ENCODE assay signal across 7 cellular contexts in the genomic region with DNA sequence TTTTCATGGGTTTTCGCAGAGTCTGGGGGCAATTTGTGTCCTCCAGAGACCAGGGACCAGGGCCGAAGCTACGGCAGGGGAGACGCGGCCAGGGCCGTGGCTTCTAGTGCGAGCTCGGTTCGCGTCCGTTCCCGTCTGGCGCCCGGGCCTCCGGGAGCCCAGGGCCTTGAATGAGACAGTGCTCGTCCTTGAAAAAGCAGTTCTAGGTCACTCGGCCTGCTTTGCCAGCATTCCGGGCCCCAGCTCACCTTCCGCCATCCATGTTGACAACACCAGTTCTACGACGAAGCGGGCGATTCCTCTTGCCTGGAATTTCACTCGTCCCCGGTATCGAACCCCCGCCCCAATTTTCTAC. TPM values are rescaled to one million over a fixed set of nuclear protein-coding genes. Genes with fewer than 3 reads are reported as not detected.
DNase-seq lines count a peak whose midpoint lies in the region; ATAC-seq, FAIRE-seq and TF ChIP-seq lines count a peak whose summit lies in the region.

No MANE protein-coding gene starts in this region.

- POLR2A ChIA-PET in activated CD8-positive, alpha-beta T cell treated with anti-CD3 and anti-CD28 coated beads for 36 hours (lab: Charles Lee), result interaction anchor here (0.6 to 1.8 kb wide), 8 partner anchors 9 to 518 kb away, joined by 3 to 11 read pairs (median 4); partner anchors contain the start of genes ASB8, CCNT1 and SENP1

- peaks cover 0 to 9% (median under 1%) of the 10 kb centered on the region in 3 donors for H3K4me1 ChIP-seq in pancreas

- DNase-seq in activated CD8-positive, alpha-beta T cell treated with anti-CD3 and anti-CD28 coated beads for 36 hours, result peak; percentile 36
- DNase-seq in foreskin fibroblast (peak in 1 of 2 donors; percentile 53), pancreas (peak; percentile 17 to 69 (median 41)), NCI-H146 (lab: John Stamatoyannopoulos, UW) (no peak), GM20000 (ENCODE audit: low spot score) (no peak)

- CTCF ChIA-PET in activated CD8-positive, alpha-beta T cell treated with anti-CD3 and anti-CD28 coated beads for 36 hours (lab: Charles Lee), result interaction anchor here (0.9 to 5.5 kb wide), 12 partner anchors 9 to 655 kb away, joined by 3 to 45 read pairs (median 6); partner anchors contain the start of genes ASB8 and CCDC184

- peak overlapping the region; percentile 84 for H3K4me3 Mint-ChIP-seq in activated CD8-positive, alpha-beta T cell treated with anti-CD3 and anti-CD28 coated beads for 36 hours

- TF ChIP-seq CTCF in activated CD8-positive, alpha-beta T cell treated with anti-CD3 and anti-CD28 coated beads for 36 hours (IDR thresholded peaks at IDR 0.05), result no peak
- no peak for TF ChIP-seq CTCF in foreskin fibroblast (IDR thresholded peaks at IDR 0.05; ENCODE audit: low read depth, low read length)
- TF ChIP-seq CTCF in pancreas (IDR thresholded peaks at IDR 0.05), result no peak
- no peak for TF ChIP-seq CTCF in GM20000 (IDR thresholded peaks at IDR 0.05; ENCODE audit: extremely low read depth, missing control alignments)

- peaks cover 11% of the 10 kb centered on the region for H3K9me3 Mint-ChIP-seq in activated CD8-positive, alpha-beta T cell treated with anti-CD3 and anti-CD28 coated beads for 36 hours

- H3K27ac ChIP-seq in pancreas, result peak overlapping the region; percentile 75 to 96 (median 94)

- H3K27ac Mint-ChIP-seq in activated CD8-positive, alpha-beta T cell treated with anti-CD3 and anti-CD28 coated beads for 36 hours, result peak overlapping the region; percentile 98

- no peaks in the 10 kb centered on the region for H3K36me3 ChIP-seq in pancreas

- H3K27me3 Mint-ChIP-seq in activated CD8-positive, alpha-beta T cell treated with anti-CD3 and anti-CD28 coated beads for 36 hours, result peaks cover 3% of the 10 kb centered on the region

- H3K4me3 ChIP-seq in foreskin fibroblast (ENCODE audit: low read depth in 1 of 2, low read length in 2 of 2) (peak overlapping the region; percentile 81 to 89), pancreas (peak overlapping the region; percentile 24 to 74 (median 46))

- peaks cover 38% of the 10 kb centered on the region for H3K36me3 Mint-ChIP-seq in activated CD8-positive, alpha-beta T cell treated with anti-CD3 and anti-CD28 coated beads for 36 hours (ENCODE audit: low read depth)

- intact Hi-C loops in activated CD8-positive, alpha-beta T cell treated with anti-CD3 and anti-CD28 coated beads for 36 hours (cut with micrococcal nuclease), result no loop called here
- intact Hi-C loops in pancreas (cut with DNase I), result no loop called here

- H3K27me3 ChIP-seq in pancreas, result no peaks in the 10 kb centered on the region

- no peak for FAIRE-seq in pancreas (lab: Jason Lieb, UNC)

- ATAC-seq in GM18909 (IDR thresholded peaks at IDR 0.05; ENCODE audit: poor library complexity, unreplicated experiment), result peak; percentile 12
- ATAC-seq in HG03025 (IDR thresholded peaks at IDR 0.05; ENCODE audit: low FRiP score, unreplicated experiment), result peak; percentile 15
- ATAC-seq in activated CD8-positive, alpha-beta T cell treated with anti-CD3 and anti-CD28 coated beads for 36 hours, result peak; percentile 17
- ATAC-seq in pancreas, result peak; percentile 21 to 52 (median 39)

- 9 to 10% methylated on average over 27 of the region's 27 CpGs for WGBS in pancreas, 2 donors

- H3K9me3 ChIP-seq in pancreas, result no peaks in the 10 kb centered on the region

- peaks cover 19% of the 10 kb centered on the region for H3K4me1 Mint-ChIP-seq in activated CD8-positive, alpha-beta T cell treated with anti-CD3 and anti-CD28 coated beads for 36 hours (ENCODE audit: low read depth)

RNA-seq across cellular contexts. Expression of gene OR10AD1, which starts 4.5 kb away (rescaled TPM):
- total RNA-seq in activated CD8-positive, alpha-beta T cell treated with anti-CD3 and anti-CD28 coated beads for 36 hours, result not detected
- total RNA-seq in pancreas, result not detected
- not detected for polyA plus RNA-seq in pancreas

RNA-seq across cellular contexts. Expression of gene CCDC184, which starts 15.2 kb away (rescaled TPM):
- under 1 TPM; 0.25 to 0.34 TPM for total RNA-seq in activated CD8-positive, alpha-beta T cell treated with anti-CD3 and anti-CD28 coated beads for 36 hours
- total RNA-seq in pancreas, result under 1 TPM; 0.16 to 0.76 (median 0.34) TPM
- polyA plus RNA-seq in pancreas, result 1 to 10 TPM in 1 of 2 donors, under 1 TPM in 1; 0.61 to 3.1 TPM

RNA-seq across cellular contexts. Expression of gene ASB8, which starts 41.3 kb away (rescaled TPM):
- 10 to 100 TPM; 20.9 to 27.2 TPM for total RNA-seq in activated CD8-positive, alpha-beta T cell treated with anti-CD3 and anti-CD28 coated beads for 36 hours
- 10 to 100 TPM; 17.6 to 27.6 (median 20.7) TPM for total RNA-seq in pancreas
- polyA plus RNA-seq in pancreas, result 10 to 100 TPM in 1 of 2 donors, 1 to 10 TPM in 1; 8.1 to 17.0 TPM

Comparison
In these comparisons a context has a peak if more than half of its experiments do, and no peak if none do; other contexts are left out.
1. DNase-seq: peak in activated CD8-positive, alpha-beta T cell treated with anti-CD3 and anti-CD28 coated beads for 36 hours (single experiment) and pancreas (6 of 6); none in NCI-H146 (single experiment) and GM20000 (single experiment).
2. Peak in every context shown above with its lines, with median percentiles within 50 percentile points of each other: ATAC-seq.